22 cellular contexts compared by ENCODE assay signal in genomic region chr11:124825876-124826275, GRCh38.
"Had no signal": no experiment of that assay in that cellular context is flagged by ENCODE, and none has a peak within 500 bp of the region (broad histone marks: within the 10 kb centered on the region; RNA-seq: fewer than 3 reads in every experiment).

No MANE protein-coding gene starts in this region.

- ATAC-seq: HepG2 had no signal

- H3K27ac ChIP-seq: SJSA1, SK-N-MC had no signal

- DNase-seq: IMR-90, Karpas-422, KG1, MG63, NCI-H1092, NCI-H1105 treated with DMSO at 0.1 percent for 48 hours, NCI-H1417 treated with DMSO at 0.1 percent for 48 hours, NCI-H146, NCI-H1694 treated with DMSO at 0.1 percent for 48 hours, NCI-H1930, NCI-H2081, NCI-H2107, NCI-H2227 treated with DMSO at 0.1 percent for 48 hours, NCI-H524, NCI-H526 treated with DMSO at 0.1 percent for 48 hours, NCI-H748 treated with DMSO at 0.1 percent for 48 hours, Right ventricle myocardium superior, RPMI8226, SIG-M5 had no signal
